Comparison of ENCODE assay signal across 8 cellular contexts in genomic region chr16:1225728-1226311, GRCh38. TPM values are rescaled to one million over a fixed set of nuclear protein-coding genes. Genes with fewer than 3 reads are reported as not detected.
"Had no signal": no experiment of that assay in that cellular context is flagged by ENCODE, and none has a peak within 500 bp of the region (broad histone marks: within the 10 kb centered on the region; RNA-seq: fewer than 3 reads in every experiment).

No MANE protein-coding gene starts in this region.

RNA-seq across cellular contexts. Expression of gene TPSG1, which starts 0.8 kb away (rescaled TPM):
- total RNA-seq: activated B cell treated with CpG ODN at 0.5 μM for 24 hours; activated CD4-positive, alpha-beta memory T cell treated with anti-CD3 and anti-CD28 coated beads for 36 hours; cardiac muscle cell; chondrocyte; mesenteric fat pad; osteoblast; prostate gland; vagina had no signal

RNA-seq across cellular contexts. Expression of gene TPSB2, which starts 4.2 kb away (rescaled TPM):
- total RNA-seq: activated B cell treated with CpG ODN at 0.5 μM for 24 hours; activated CD4-positive, alpha-beta memory T cell treated with anti-CD3 and anti-CD28 coated beads for 36 hours; cardiac muscle cell; chondrocyte; osteoblast had no signal
- polyA plus RNA-seq: cardiac muscle cell had no signal

RNA-seq across cellular contexts. Expression of gene TPSAB1, which starts 14.7 kb away (rescaled TPM):
- total RNA-seq: activated B cell treated with CpG ODN at 0.5 μM for 24 hours; activated CD4-positive, alpha-beta memory T cell treated with anti-CD3 and anti-CD28 coated beads for 36 hours; cardiac muscle cell; chondrocyte; osteoblast had no signal
- polyA plus RNA-seq: cardiac muscle cell had no signal

RNA-seq across cellular contexts. Expression of gene TPSD1, which starts 30.0 kb away (rescaled TPM):
- total RNA-seq: activated B cell treated with CpG ODN at 0.5 μM for 24 hours; activated CD4-positive, alpha-beta memory T cell treated with anti-CD3 and anti-CD28 coated beads for 36 hours; cardiac muscle cell; chondrocyte; mesenteric fat pad; osteoblast had no signal
- polyA plus RNA-seq: cardiac muscle cell had no signal
